ENCODE assay signal across 25 cellular contexts in the genomic region with DNA sequence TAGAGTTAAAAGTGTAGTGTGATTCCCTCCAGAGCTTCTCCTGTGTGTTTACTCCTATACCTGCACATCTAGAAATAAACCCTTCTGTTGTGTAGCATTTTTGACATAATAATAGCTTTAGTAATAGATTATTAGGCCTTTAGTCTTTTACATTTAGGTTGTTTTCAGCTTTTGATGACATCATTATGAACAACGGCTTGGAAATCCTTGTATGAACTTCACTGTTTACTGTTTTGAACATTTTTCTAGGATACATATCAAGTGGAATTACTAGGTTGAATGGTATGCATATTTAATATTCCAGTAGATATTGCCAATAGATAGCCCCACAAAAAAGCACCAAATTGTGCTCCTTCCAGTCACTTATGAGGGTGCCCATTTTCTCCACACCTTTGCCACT.
"Had no signal": no experiment of that assay in that cellular context is flagged by ENCODE, and none has a peak within 500 bp of the region (broad histone marks: within the 10 kb centered on the region; RNA-seq: fewer than 3 reads in every experiment).

No MANE protein-coding gene starts in this region.

- ATAC-seq: left lung; stimulated activated naive CD8-positive, alpha-beta T cell treated with anti-CD3 and anti-CD28 coated beads, Interleukin-15, amount 100 ng/mL, for 72 hours had no signal

- DNase-seq: activated CD4-positive, alpha-beta T cell treated with anti-CD3 and anti-CD28 coated beads, Interleukin-2, amount 50 U/mL, for 1 hour; activated CD4-positive, CD25-positive, alpha-beta regulatory T cell treated with anti-CD3 and anti-CD28 coated beads, Interleukin-2, amount 50 U/mL, for 72 hours; activated CD8-positive, alpha-beta memory T cell treated with anti-CD3 and anti-CD28 coated beads, Interleukin-2, amount 50 U/mL, for 4 hours; activated effector memory CD4-positive, alpha-beta T cell treated with anti-CD3 and anti-CD28 coated beads, Interleukin-2, amount 50 U/mL, for 16 hours; activated T-cell treated with anti-CD3 and anti-CD28 coated beads, Interleukin-2, amount 50 U/mL, for 48 hours; effector CD8-positive, alpha-beta T cell; hypothalamus; kidney; left lung; midbrain; stimulated activated CD4-positive, alpha-beta T cell treated with anti-CD3 and anti-CD28 coated beads, Interleukin-15, amount 100 ng/mL, for 24 hours; stimulated activated CD4-positive, alpha-beta T cell treated with anti-CD3 and anti-CD28 coated beads, Interleukin-2, amount 100 ng/mL, for 48 hours; stimulated activated naive CD8-positive, alpha-beta T cell treated with anti-CD3 and anti-CD28 coated beads, Interleukin-15, amount 100 ng/mL, for 72 hours; T-helper 2 cell; transverse colon; uterus had no signal

- H3K4me3 ChIP-seq: cardiac muscle cell, esophagus muscularis mucosa, left lung, prostate gland, right atrium auricular region, skin epidermis, suprapubic skin, transverse colon, uterus had no signal

- FAIRE-seq: endothelial cell of umbilical vein, frontal cortex, kidney had no signal

- H3K36me3 ChIP-seq: cardiac muscle cell, esophagus muscularis mucosa, left lung, prostate gland, right atrium auricular region, suprapubic skin, transverse colon, uterus had no signal

- H3K27ac ChIP-seq: cardiac muscle cell, esophagus muscularis mucosa, left lung, prostate gland, right atrium auricular region, skin epidermis, suprapubic skin, transverse colon, uterus, VCaP had no signal

- H3K4me1 ChIP-seq: left lung, prostate gland, transverse colon, uterus had no signal

- H3K9me3 ChIP-seq: esophagus muscularis mucosa, left lung, prostate gland, right atrium auricular region, suprapubic skin, transverse colon, uterus had no signal

- H3K27me3 ChIP-seq: cardiac muscle cell, esophagus muscularis mucosa, left lung, right atrium auricular region, suprapubic skin, transverse colon, uterus had no signal
